In the genomic region with DNA sequence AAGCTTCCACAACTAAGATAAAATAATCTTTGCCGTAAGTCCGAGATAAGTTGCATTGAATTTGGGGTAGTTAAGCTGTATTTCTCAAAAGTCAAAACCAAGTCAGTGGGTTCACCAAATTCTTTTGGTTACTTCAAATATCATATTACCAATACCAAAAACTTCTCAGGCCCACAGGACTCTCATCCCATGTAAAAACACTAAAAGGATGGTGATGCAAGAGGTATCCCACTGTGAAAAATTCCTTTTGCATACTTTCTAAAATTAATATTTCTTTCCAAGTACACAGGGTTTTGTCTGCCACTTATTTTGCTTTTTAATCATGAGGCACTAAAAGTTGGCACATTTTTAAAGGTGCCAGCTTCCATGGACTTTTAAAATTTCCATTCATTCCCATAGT, we compare ENCODE assay signal across 24 cellular contexts.
A peak's percentile ranks its signal among the peaks of the same experiment; 100 is the strongest.
DNase-seq lines count a peak whose midpoint lies in the region; ATAC-seq, FAIRE-seq and TF ChIP-seq lines count a peak whose summit lies in the region.
"Had no signal": no experiment of that assay in that cellular context is flagged by ENCODE, and none has a peak within 500 bp of the region (broad histone marks: within the 10 kb centered on the region; RNA-seq: fewer than 3 reads in every experiment).

No MANE protein-coding gene starts in this region.

- peak overlapping the region; percentile 97 for H3K27ac Mint-ChIP-seq in activated T-cell treated with anti-CD3 and anti-CD28 coated beads, Interleukin-2, amount 50 U/mL, for 24 hours

- intact Hi-C loops in K562 (cut with micrococcal nuclease) = no loop called here

- CTCF ChIA-PET in K562 (lab: Yijun Ruan, JAX; ENCODE audit: low intra/inter-chr PET ratio) = no interaction called here

- FAIRE-seq in K562 (lab: Jason Lieb, UNC) = no peak
- FAIRE-seq: A204.1 had no signal

- TF ChIP-seq POLR2A in K562 (conservative IDR thresholded peaks at IDR 0.05) = no peak

- no peaks in the 10 kb centered on the region for H4K20me1 ChIP-seq in K562 (replicated peaks; ENCODE audit: control insufficient read depth, insufficient read depth, low read length)

- TF ChIP-seq RAD21 in K562 (CRISPR knock-in tag; conservative IDR thresholded peaks at IDR 0.05 in 1 of 2, IDR thresholded peaks at IDR 0.05 in 1 of 2) = no peak

- H2AFZ ChIP-seq in K562 (ENCODE audit: low read depth, low read length) = no peak overlapping the region

- H3K79me2 ChIP-seq in K562 (ENCODE audit: control insufficient read depth, insufficient read depth, low read length) = no peaks in the 10 kb centered on the region

- no peaks in the 10 kb centered on the region for H3K9me1 ChIP-seq in K562 (ENCODE audit: control insufficient read depth, insufficient read depth, low read length)

- no peak for TF ChIP-seq EP300 in K562 (IDR thresholded peaks at IDR 0.05; ENCODE audit: low read length)

- H3K27ac ChIP-seq in SK-N-MC (0 out of 2 replicates have a peak overlapping the region, but pooled peaks have one; percentile 26), K562 (ENCODE audit: extremely low read depth, low read depth, low read length) (no peak overlapping the region)
- H3K27ac ChIP-seq: left ventricle myocardium inferior, Peyer's patch, transverse colon had no signal

- H3K36me3 ChIP-seq in SK-N-MC (ENCODE audit: insufficient read depth, low read length) = no peaks in the 10 kb centered on the region
- no peaks in the 10 kb centered on the region for H3K36me3 ChIP-seq in K562 (ENCODE audit: control insufficient read depth, insufficient read depth, low read length)
- H3K36me3 ChIP-seq in skeletal muscle satellite cell (ENCODE audit: insufficient read depth, low read length) = no peaks in the 10 kb centered on the region
- H3K36me3 ChIP-seq: left ventricle myocardium inferior, Peyer's patch, transverse colon had no signal

- H3K4me1 Mint-ChIP-seq in activated T-cell treated with anti-CD3 and anti-CD28 coated beads, Interleukin-2, amount 50 U/mL, for 24 hours (ENCODE audit: low read depth) = peaks cover 38% of the 10 kb centered on the region

- peaks cover 30% of the 10 kb centered on the region for H3K36me3 Mint-ChIP-seq in activated T-cell treated with anti-CD3 and anti-CD28 coated beads, Interleukin-2, amount 50 U/mL, for 24 hours (ENCODE audit: low read depth)
- H3K36me3 Mint-ChIP-seq: immature natural killer cell had no signal

- no peak for TF ChIP-seq CTCF in K562 (IDR thresholded peaks at IDR 0.05 in 2 of 3, conservative IDR thresholded peaks at IDR 0.05 in 1 of 3; ENCODE audit: insufficient read depth in 2 of 3, low read depth in 1 of 3, low read length in 3 of 3)

- H3K27me3 ChIP-seq in K562 (ENCODE audit: control insufficient read depth in 2 of 2, insufficient read depth in 2 of 2, low read length in 2 of 2) (no peaks in the 10 kb centered on the region), skeletal muscle satellite cell (ENCODE audit: control insufficient read depth, insufficient read depth, low read length) (no peaks in the 10 kb centered on the region)
- H3K27me3 ChIP-seq: Peyer's patch, transverse colon had no signal

- no peaks in the 10 kb centered on the region for H3K9me3 Mint-ChIP-seq in activated T-cell treated with anti-CD3 and anti-CD28 coated beads, Interleukin-2, amount 50 U/mL, for 24 hours
- H3K9me3 Mint-ChIP-seq: CD8-positive, alpha-beta T cell; central memory CD8-positive, alpha-beta T cell had no signal

- POLR2A ChIA-PET in K562 (lab: Yijun Ruan, JAX) = interaction anchor here (1.2 kb wide), 1 partner anchor 94 kb away, joined by 3 read pairs; no protein-coding TSS in a partner anchor

- no peaks in the 10 kb centered on the region for H3K27me3 Mint-ChIP-seq in activated T-cell treated with anti-CD3 and anti-CD28 coated beads, Interleukin-2, amount 50 U/mL, for 24 hours
- H3K27me3 Mint-ChIP-seq: central memory CD8-positive, alpha-beta T cell had no signal

- H3K9ac ChIP-seq in SK-N-MC (ENCODE audit: insufficient read length) = no peak overlapping the region
- no peak overlapping the region for H3K9ac ChIP-seq in K562 (ENCODE audit: insufficient read depth in 1 of 2, low read depth in 2 of 2, low read length in 2 of 2)
- H3K9ac ChIP-seq in skeletal muscle satellite cell (ENCODE audit: low read depth, low read length) = peak overlapping the region; percentile 39

- no peak overlapping the region for H3K4me3 Mint-ChIP-seq in activated T-cell treated with anti-CD3 and anti-CD28 coated beads, Interleukin-2, amount 50 U/mL, for 24 hours
- H3K4me3 Mint-ChIP-seq: CD8-positive, alpha-beta T cell; central memory CD8-positive, alpha-beta T cell; immature natural killer cell had no signal

- H3K4me3 ChIP-seq in SK-N-MC = peak overlapping the region; percentile 10; the same call in 1 of the 2 replicates
- H3K4me3 ChIP-seq in K562 = no peak overlapping the region
- H3K4me3 ChIP-seq in skeletal muscle satellite cell (ENCODE audit: low read length) = no peak overlapping the region
- H3K4me3 ChIP-seq: left ventricle myocardium inferior, Peyer's patch, transverse colon had no signal

- no TSS peak for BruUV-seq in K562 (replicated peaks; lab: Mats Ljungman, UMichigan)

- H3K4me1 ChIP-seq in K562 (replicated peaks in 1 of 2; ENCODE audit: control insufficient read depth in 2 of 2, insufficient read depth in 2 of 2, low read length in 2 of 2) = peaks cover 0 to 25% of the 10 kb centered on the region in 2 experiments; a peak in 3 of 5 replicates
- peaks cover 27% of the 10 kb centered on the region for H3K4me1 ChIP-seq in skeletal muscle satellite cell (ENCODE audit: control insufficient read depth, insufficient read depth, low read length)
- H3K4me1 ChIP-seq: left ventricle myocardium inferior had no signal

- in situ Hi-C loops in K562 (cut with MboI) = no loop called here

- no peak for DNase-seq in activated T-cell treated with anti-CD3 and anti-CD28 coated beads, Interleukin-2, amount 50 U/mL, for 24 hours
- no peak for DNase-seq in activated T-cell treated with anti-CD3 and anti-CD28 coated beads, Interleukin-2, amount 50 U/mL, for 48 hours
- DNase-seq in SK-N-MC (ENCODE audit: low read depth, low spot score) (peak; percentile 35), K562 (ENCODE audit: extremely low read depth in 1 of 4, low spot score in 3 of 4) (no peak), DMS79 treated with DMSO at 0.1 percent for 48 hours (lab: John Stamatoyannopoulos, UW) (no peak)
- DNase-seq: activated CD4-positive, CD25-positive, alpha-beta regulatory T cell; activated CD8-positive, alpha-beta memory T cell treated with anti-CD3 and anti-CD28 coated beads for 24 hours; activated naive CD4-positive, alpha-beta T cell treated with anti-CD3 and anti-CD28 coated beads, Interleukin-2, amount 50 U/mL, for 16 hours; aorta; CD8-positive, alpha-beta T cell; immature natural killer cell; left ventricle myocardium inferior; MM.1S; NCI-H2029; NCI-H526; occipital lobe; Peyer's patch; SIG-M5; transverse colon had no signal

- 4% methylated on average over 2 of the region's 2 CpGs for WGBS in K562 (ENCODE audit: insufficient coverage, low coverage, missing lambda C conversion rate)

- ATAC-seq in K562 (no peak), HG03521 (IDR thresholded peaks at IDR 0.05; ENCODE audit: unreplicated experiment) (no peak), HG03139 (IDR thresholded peaks at IDR 0.05; ENCODE audit: unreplicated experiment) (no peak)
- ATAC-seq: CD8-positive, alpha-beta T cell had no signal

- no peak overlapping the region for H3K4me2 ChIP-seq in K562 (ENCODE audit: insufficient read depth, low read length)
- no peak overlapping the region for H3K4me2 ChIP-seq in skeletal muscle satellite cell (ENCODE audit: low read length)

- no peaks in the 10 kb centered on the region for H3K9me3 ChIP-seq in SK-N-MC (ENCODE audit: low read depth, low read length)
- H3K9me3 ChIP-seq in K562 (replicated peaks; ENCODE audit: control insufficient read depth, insufficient read depth, low read depth, low read length) = no peaks in the 10 kb centered on the region
- H3K9me3 ChIP-seq in skeletal muscle satellite cell (replicated peaks; ENCODE audit: low read length) = no peaks in the 10 kb centered on the region
- H3K9me3 ChIP-seq: left ventricle myocardium inferior, Peyer's patch, transverse colon had no signal

TF ChIP-seq in K562, 482 proteins besides CTCF, POLR2A, EP300 and RAD21:
- TF ChIP-seq, protein P1, sequence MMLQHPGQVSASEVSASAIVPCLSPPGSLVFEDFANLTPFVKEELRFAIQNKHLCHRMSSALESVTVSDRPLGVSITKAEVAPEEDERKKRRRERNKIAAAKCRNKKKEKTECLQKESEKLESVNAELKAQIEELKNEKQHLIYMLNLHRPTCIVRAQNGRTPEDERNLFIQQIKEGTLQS (IDR thresholded peaks at IDR 0.05) = peak; percentile 7; the same call in 1 of the 2 replicates
- TF ChIP-seq, protein P1 (CRISPR knock-in tag; conservative IDR thresholded peaks at IDR 0.05) = no peak
- TF ChIP-seq ZNF449 (CRISPR knock-in tag; IDR thresholded peaks at IDR 0.05) (no peak), MAZ (CRISPR knock-in tag; conservative IDR thresholded peaks at IDR 0.05 in 1 of 2, IDR thresholded peaks at IDR 0.05 in 1 of 2) (peak in 1 of 2 experiments; percentile 0; a peak in 1 of 4 replicates), MYNN (IDR thresholded peaks at IDR 0.05) (0 out of 2 replicates have a peak, but pooled peaks have one; percentile 3), MYNN (CRISPR knock-in tag; IDR thresholded peaks at IDR 0.05) (no peak), CEBPG (CRISPR knock-in tag; IDR thresholded peaks at IDR 0.05) (no peak), CEBPG (tag; conservative IDR thresholded peaks at IDR 0.05 in 1 of 2, IDR thresholded peaks at IDR 0.05 in 1 of 2) (peak in 1 of 2 experiments; percentile 52; a peak in 1 of 4 replicates), HDAC2 (IDR thresholded peaks at IDR 0.05) (no peak)
TF ChIP-seq in K562: peak in this region for 4.
